In genomic region chr3:138908815-138909214, GRCh38 we compare ENCODE assay signal across 20 cellular contexts. TPM values are rescaled to one million over a fixed set of nuclear protein-coding genes. Genes with fewer than 3 reads are reported as not detected.
"Had no signal": no experiment of that assay in that cellular context is flagged by ENCODE, and none has a peak within 500 bp of the region (broad histone marks: within the 10 kb centered on the region; RNA-seq: fewer than 3 reads in every experiment).

No MANE protein-coding gene starts in this region.

- H3K4me3 ChIP-seq: heart right ventricle, upper lobe of left lung had no signal

- H3K4me3 Mint-ChIP-seq: activated CD4-positive, alpha-beta T cell treated with anti-CD3 and anti-CD28 coated beads, Interleukin-2, amount 10 ng/mL, durations not matched to agents 7 days and 5 days; brain; memory B cell; nephron had no signal

- ATAC-seq: activated naive CD4-positive, alpha-beta T cell treated with anti-CD3 and anti-CD28 coated beads, Interleukin-2, amount 50 U/mL, for 72 hours; heart right ventricle had no signal

- H3K36me3 Mint-ChIP-seq: activated naive CD4-positive, alpha-beta T cell treated with anti-CD3 and anti-CD28 coated beads, Interleukin-2, amount 50 U/mL, for 72 hours; brain; memory B cell had no signal

- H3K27ac ChIP-seq: VCaP had no signal

- DNase-seq: activated CD4-positive, alpha-beta T cell treated with anti-CD3 and anti-CD28 coated beads, Interleukin-2, amount 10 ng/mL, durations not matched to agents 7 days and 5 days; activated CD4-positive, CD25-positive, alpha-beta regulatory T cell treated with anti-CD3 and anti-CD28 coated beads, Interleukin-2, amount 50 U/mL, for 72 hours; activated T-cell treated with anti-CD3 and anti-CD28 coated beads, Interleukin-2, amount 50 U/mL, for 1 hour; aorta; effector CD4-positive, alpha-beta T cell; heart right ventricle; islet precursor cell; left cardiac atrium; nucleus accumbens; stimulated activated CD4-positive, alpha-beta T cell treated with anti-CD3 and anti-CD28 coated beads, Interleukin-4, amount 100 ng/mL, for 1 hour; stimulated activated naive CD4-positive, alpha-beta T cell treated with Interleukin-2 at 50 U/mL for 16 hours; T-helper 2 cell; upper lobe of left lung had no signal

- H3K4me1 ChIP-seq: upper lobe of left lung had no signal

- H3K27me3 ChIP-seq: heart right ventricle, upper lobe of left lung had no signal

- H3K27ac Mint-ChIP-seq: activated CD4-positive, alpha-beta T cell treated with anti-CD3 and anti-CD28 coated beads, Interleukin-2, amount 10 ng/mL, durations not matched to agents 7 days and 5 days; activated naive CD4-positive, alpha-beta T cell treated with anti-CD3 and anti-CD28 coated beads, Interleukin-2, amount 50 U/mL, for 72 hours; brain; memory B cell; nephron had no signal

- H3K9me3 ChIP-seq: heart right ventricle, upper lobe of left lung had no signal

- H3K9me3 Mint-ChIP-seq: activated CD4-positive, alpha-beta T cell treated with anti-CD3 and anti-CD28 coated beads, Interleukin-2, amount 10 ng/mL, durations not matched to agents 7 days and 5 days; activated naive CD4-positive, alpha-beta T cell treated with anti-CD3 and anti-CD28 coated beads, Interleukin-2, amount 50 U/mL, for 72 hours; memory B cell; nephron had no signal

- H3K4me1 Mint-ChIP-seq: activated CD4-positive, alpha-beta T cell treated with anti-CD3 and anti-CD28 coated beads, Interleukin-2, amount 10 ng/mL, durations not matched to agents 7 days and 5 days; brain; memory B cell; nephron had no signal

- H3K36me3 ChIP-seq: heart right ventricle, upper lobe of left lung had no signal

RNA-seq across cellular contexts. Expression of gene FOXL2, which starts 38.1 kb away (rescaled TPM):
- total RNA-seq: activated CD4-positive, alpha-beta T cell treated with anti-CD3 and anti-CD28 coated beads, Interleukin-2, amount 10 ng/mL, durations not matched to agents 7 days and 5 days; activated naive CD4-positive, alpha-beta T cell treated with anti-CD3 and anti-CD28 coated beads, Interleukin-2, amount 50 U/mL, for 72 hours; aorta; left cardiac atrium; liver had no signal

RNA-seq across cellular contexts. Expression of gene FOXL2NB, which starts 38.2 kb away (rescaled TPM):
- total RNA-seq: activated CD4-positive, alpha-beta T cell treated with anti-CD3 and anti-CD28 coated beads, Interleukin-2, amount 10 ng/mL, durations not matched to agents 7 days and 5 days; activated naive CD4-positive, alpha-beta T cell treated with anti-CD3 and anti-CD28 coated beads, Interleukin-2, amount 50 U/mL, for 72 hours; aorta; cardiac septum; left cardiac atrium; liver had no signal
